In the genomic region with DNA sequence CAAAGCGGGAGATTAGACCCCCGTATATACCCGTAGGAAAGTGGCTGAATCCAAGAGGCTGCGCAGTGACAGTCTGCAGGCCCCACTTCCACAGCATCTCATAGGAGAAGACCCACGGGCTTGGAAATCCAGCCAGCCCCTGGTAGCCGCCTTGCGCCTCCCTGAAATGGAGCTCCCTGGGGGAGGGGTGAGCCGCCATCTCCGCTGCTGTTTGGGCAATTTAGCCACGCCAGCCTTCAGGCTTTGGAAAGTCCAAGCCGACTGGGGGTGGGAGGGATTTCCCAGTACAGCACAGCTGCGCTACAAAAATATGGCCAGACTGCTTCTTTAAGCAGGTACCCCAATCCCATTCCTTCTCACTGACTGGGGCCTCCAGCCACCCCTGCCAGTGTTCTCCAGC, we compare ENCODE assay signal across 16 cellular contexts. TPM values are rescaled to one million over a fixed set of nuclear protein-coding genes. Genes with fewer than 3 reads are reported as not detected.
DNase-seq lines count a peak whose midpoint lies in the region; ATAC-seq, FAIRE-seq and TF ChIP-seq lines count a peak whose summit lies in the region.
"Had no signal": no experiment of that assay in that cellular context is flagged by ENCODE, and none has a peak within 500 bp of the region (broad histone marks: within the 10 kb centered on the region; RNA-seq: fewer than 3 reads in every experiment).

No MANE protein-coding gene starts in this region.

- TF ChIP-seq CTCF in kidney (IDR thresholded peaks at IDR 0.05; ENCODE audit: borderline replicate concordance, extremely low read depth, insufficient read depth) (no peak), colonic mucosa (IDR thresholded peaks at IDR 0.05) (no peak)

- H3K9me3 Mint-ChIP-seq in activated CD4-positive, alpha-beta T cell treated with anti-CD3 and anti-CD28 coated beads for 36 hours (ENCODE audit: low read depth): no peaks in the 10 kb centered on the region
- H3K9me3 Mint-ChIP-seq in stimulated activated naive B cell treated with anti-CD40 and anti-IgM and Interleukin-4, amounts not matched to agents 10 μg/mL and 1 μg/mL and 100 μg/mL, for 72 hours: peaks cover 0 to 1% of the 10 kb centered on the region in 2 donors

- intact Hi-C loops in activated CD4-positive, alpha-beta T cell treated with anti-CD3 and anti-CD28 coated beads for 36 hours (cut with DNase I, micrococcal nuclease): no loop called here
- intact Hi-C loops in kidney (cut with DNase I): no loop called here
- intact Hi-C loops in colonic mucosa (cut with DNase I): no loop called here

- no peaks in the 10 kb centered on the region for H3K27me3 ChIP-seq in colonic mucosa

- H3K36me3 ChIP-seq in kidney (ENCODE audit: control insufficient read depth in 1 of 2, insufficient read depth in 2 of 2, low read length in 2 of 2): peaks cover 2 to 5% of the 10 kb centered on the region in 2 donors
- no peaks in the 10 kb centered on the region for H3K36me3 ChIP-seq in colonic mucosa

- H3K4me1 ChIP-seq in kidney (ENCODE audit: control insufficient read depth in 1 of 2, insufficient read depth in 1 of 2, low read depth in 1 of 2, low read length in 2 of 2): no peaks in the 10 kb centered on the region
- H3K4me1 ChIP-seq in colonic mucosa: no peaks in the 10 kb centered on the region

- peak; percentile 10 for ATAC-seq in activated CD4-positive, alpha-beta T cell treated with anti-CD3 and anti-CD28 coated beads for 36 hours
- ATAC-seq in GM18505 (IDR thresholded peaks at IDR 0.05; ENCODE audit: unreplicated experiment): no peak
- ATAC-seq in stimulated activated naive B cell treated with anti-CD40 and anti-IgM and Interleukin-4, amounts not matched to agents 10 μg/mL and 1 μg/mL and 100 μg/mL, for 72 hours (replicated peaks): no peak
- ATAC-seq in HG02798 (IDR thresholded peaks at IDR 0.05; ENCODE audit: poor library complexity, unreplicated experiment): no peak
- ATAC-seq: HCT116 had no signal

- no peak overlapping the region for H3K27ac ChIP-seq in kidney (ENCODE audit: low read depth in 2 of 2, low read length in 2 of 2)
- H3K27ac ChIP-seq in colonic mucosa: no peak overlapping the region

- no peaks in the 10 kb centered on the region for H3K27me3 Mint-ChIP-seq in activated CD4-positive, alpha-beta T cell treated with anti-CD3 and anti-CD28 coated beads for 36 hours
- H3K27me3 Mint-ChIP-seq in stimulated activated naive B cell treated with anti-CD40 and anti-IgM and Interleukin-4, amounts not matched to agents 10 μg/mL and 1 μg/mL and 100 μg/mL, for 72 hours: no peaks in the 10 kb centered on the region
- H3K27me3 Mint-ChIP-seq: CD4-positive, alpha-beta T cell had no signal

- peaks cover 13% of the 10 kb centered on the region for H3K4me1 Mint-ChIP-seq in activated CD4-positive, alpha-beta T cell treated with anti-CD3 and anti-CD28 coated beads for 36 hours
- H3K4me1 Mint-ChIP-seq in stimulated activated naive B cell treated with anti-CD40 and anti-IgM and Interleukin-4, amounts not matched to agents 10 μg/mL and 1 μg/mL and 100 μg/mL, for 72 hours: peaks cover 14 to 18% of the 10 kb centered on the region in 2 donors

- H3K9me3 ChIP-seq in kidney (ENCODE audit: control insufficient read depth in 1 of 2, low read length in 2 of 2): no peaks in the 10 kb centered on the region
- no peaks in the 10 kb centered on the region for H3K9me3 ChIP-seq in colonic mucosa

- no peak overlapping the region for H3K27ac Mint-ChIP-seq in activated CD4-positive, alpha-beta T cell treated with anti-CD3 and anti-CD28 coated beads for 36 hours
- H3K27ac Mint-ChIP-seq in stimulated activated naive B cell treated with anti-CD40 and anti-IgM and Interleukin-4, amounts not matched to agents 10 μg/mL and 1 μg/mL and 100 μg/mL, for 72 hours: peak overlapping the region; percentile 60
- H3K27ac Mint-ChIP-seq: CD4-positive, alpha-beta T cell had no signal

- POLR2A ChIA-PET in activated CD4-positive, alpha-beta T cell treated with anti-CD3 and anti-CD28 coated beads for 36 hours (lab: Charles Lee): no interaction called here

- peak; percentile 17 for TF ChIP-seq POLR2A in GM18505 (IDR thresholded peaks at IDR 0.05; ENCODE audit: borderline replicate concordance, extremely low read depth, insufficient read depth, insufficient read length)

- H3K36me3 Mint-ChIP-seq in activated CD4-positive, alpha-beta T cell treated with anti-CD3 and anti-CD28 coated beads for 36 hours (ENCODE audit: low read depth): peaks cover 27% of the 10 kb centered on the region
- H3K36me3 Mint-ChIP-seq in stimulated activated naive B cell treated with anti-CD40 and anti-IgM and Interleukin-4, amounts not matched to agents 10 μg/mL and 1 μg/mL and 100 μg/mL, for 72 hours: peaks cover 25 to 44% of the 10 kb centered on the region in 2 donors

- CTCF ChIA-PET in activated CD4-positive, alpha-beta T cell treated with anti-CD3 and anti-CD28 coated beads for 36 hours (lab: Charles Lee): interaction anchor here (0.6 to 1.0 kb wide), 4 partner anchors 8 to 1194 kb away, joined by 3 read pairs; no protein-coding TSS in a partner anchor

- no peak for FAIRE-seq in kidney (lab: Jason Lieb, UNC)
- FAIRE-seq: G401.6, GM12892, H54 had no signal

- no peak overlapping the region for H3K4me3 ChIP-seq in kidney (ENCODE audit: low read length in 2 of 2)
- H3K4me3 ChIP-seq in colonic mucosa: no peak overlapping the region

- H3K9ac ChIP-seq in kidney (ENCODE audit: low read length in 2 of 2) (no peak overlapping the region), colonic mucosa (ENCODE audit: low read depth in 2 of 2, low read length in 2 of 2) (no peak overlapping the region)

- no peak overlapping the region for H3K4me3 Mint-ChIP-seq in activated CD4-positive, alpha-beta T cell treated with anti-CD3 and anti-CD28 coated beads for 36 hours
- H3K4me3 Mint-ChIP-seq in stimulated activated naive B cell treated with anti-CD40 and anti-IgM and Interleukin-4, amounts not matched to agents 10 μg/mL and 1 μg/mL and 100 μg/mL, for 72 hours: no peak overlapping the region
- H3K4me3 Mint-ChIP-seq: CD4-positive, alpha-beta T cell had no signal

- DNase-seq in activated CD4-positive, alpha-beta T cell treated with anti-CD3 and anti-CD28 coated beads for 36 hours: no peak
- no peak for DNase-seq in activated CD4-positive, alpha-beta T cell treated with anti-CD3 and anti-CD28 coated beads, Interleukin-2, amount 50 U/mL, for 48 hours
- DNase-seq in kidney: peak; percentile 60
- no peak for DNase-seq in stimulated activated naive B cell treated with anti-CD40 and anti-IgM and Interleukin-4, amounts not matched to agents 10 μg/mL and 1 μg/mL and 100 μg/mL, for 72 hours
- no peak for DNase-seq in colonic mucosa
- DNase-seq: ACHN; C1 segment of cervical spinal cord; CD4-positive, alpha-beta T cell; DMS79; EL had no signal

RNA-seq across cellular contexts. Expression of gene CAND1, which starts 53.4 kb away (rescaled TPM):
- 100 to 1,000 TPM; 158 to 224 TPM for total RNA-seq in activated CD4-positive, alpha-beta T cell treated with anti-CD3 and anti-CD28 coated beads for 36 hours
- total RNA-seq in kidney (104 TPM), colonic mucosa (100 to 1,000 TPM; 134 to 155 TPM)
- polyA plus RNA-seq in kidney (ENCODE audit: insufficient read depth, low read depth, low replicate concordance): 28.8 TPM
